Comparison of ENCODE assay signal across 14 cellular contexts in the genomic region with DNA sequence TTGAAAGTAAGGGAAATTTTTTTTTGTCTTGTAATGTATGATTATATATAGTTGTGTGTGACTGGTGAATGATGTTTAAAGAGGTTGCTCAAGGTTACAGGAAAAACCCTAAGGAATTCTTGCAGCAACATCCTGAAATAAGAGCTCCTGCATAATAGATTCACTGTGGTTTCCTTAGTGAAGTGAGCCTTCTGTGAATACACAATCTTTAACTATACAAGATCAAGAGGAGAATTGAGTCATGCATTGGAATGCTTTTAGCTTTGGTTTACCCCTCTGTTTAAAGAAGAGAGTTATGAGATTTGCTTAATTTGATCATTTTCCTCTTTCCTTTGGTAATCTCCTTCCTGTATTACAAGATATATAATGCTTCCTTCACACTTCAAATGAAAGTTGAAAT.
A peak's percentile ranks its signal among the peaks of the same experiment; 100 is the strongest.
DNase-seq lines count a peak whose midpoint lies in the region; ATAC-seq, FAIRE-seq and TF ChIP-seq lines count a peak whose summit lies in the region.
"Had no signal": no experiment of that assay in that cellular context is flagged by ENCODE, and none has a peak within 500 bp of the region (broad histone marks: within the 10 kb centered on the region; RNA-seq: fewer than 3 reads in every experiment).

No MANE protein-coding gene starts in this region.

- no peak overlapping the region for H3K9ac ChIP-seq in keratinocyte (ENCODE audit: control insufficient read depth, extremely low read depth, insufficient read depth, low read length)

- no peak overlapping the region for H3K4me3 Mint-ChIP-seq in T-cell
- H3K4me3 Mint-ChIP-seq: stimulated activated naive CD8-positive, alpha-beta T cell treated with anti-CD3 and anti-CD28 coated beads, Interleukin-15, amount 100 ng/mL, for 72 hours had no signal

- H3K36me3 Mint-ChIP-seq in T-cell: no peaks in the 10 kb centered on the region

- H3K36me3 ChIP-seq in keratinocyte (ENCODE audit: control insufficient read depth in 2 of 2, extremely low read depth in 1 of 2, insufficient read depth in 2 of 2, low read length in 2 of 2): no peaks in the 10 kb centered on the region
- no peaks in the 10 kb centered on the region for H3K36me3 ChIP-seq in pancreas
- H3K36me3 ChIP-seq: gastroesophageal sphincter had no signal

- no peaks in the 10 kb centered on the region for H3K79me2 ChIP-seq in keratinocyte (ENCODE audit: control insufficient read depth, insufficient read depth, low read length)

- peak overlapping the region; percentile 36 for H3K4me2 ChIP-seq in keratinocyte (ENCODE audit: control insufficient read depth, extremely low read depth, insufficient read depth, low read depth, low read length)

- H2AFZ ChIP-seq in keratinocyte (ENCODE audit: control insufficient read depth, low read length): no peak overlapping the region

- no peaks in the 10 kb centered on the region for H3K27me3 Mint-ChIP-seq in T-cell
- H3K27me3 Mint-ChIP-seq: stimulated activated naive CD8-positive, alpha-beta T cell treated with anti-CD3 and anti-CD28 coated beads, Interleukin-15, amount 100 ng/mL, for 72 hours had no signal

- POLR2A ChIA-PET in T-cell (lab: Charles Lee): no interaction called here

- H3K9me3 Mint-ChIP-seq in T-cell: no peaks in the 10 kb centered on the region
- H3K9me3 Mint-ChIP-seq: stimulated activated naive CD8-positive, alpha-beta T cell treated with anti-CD3 and anti-CD28 coated beads, Interleukin-15, amount 100 ng/mL, for 72 hours had no signal

- no peaks in the 10 kb centered on the region for H3K9me3 ChIP-seq in keratinocyte (ENCODE audit: control insufficient read depth, low read depth, low read length)
- H3K9me3 ChIP-seq in pancreas: no peaks in the 10 kb centered on the region
- H3K9me3 ChIP-seq: body of pancreas, gastroesophageal sphincter had no signal

- H3K27ac ChIP-seq in keratinocyte (ENCODE audit: control insufficient read depth, insufficient read depth, low read length): peak overlapping the region; percentile 46
- H3K27ac ChIP-seq in pancreas: no peak overlapping the region
- H3K27ac ChIP-seq: body of pancreas, gastroesophageal sphincter had no signal

- H3K27ac Mint-ChIP-seq in T-cell: no peak overlapping the region
- H3K27ac Mint-ChIP-seq: stimulated activated naive CD8-positive, alpha-beta T cell treated with anti-CD3 and anti-CD28 coated beads, Interleukin-15, amount 100 ng/mL, for 72 hours had no signal

- CTCF ChIA-PET in T-cell (lab: Charles Lee): no interaction called here

- H3K4me1 Mint-ChIP-seq in T-cell: no peaks in the 10 kb centered on the region
- H3K4me1 Mint-ChIP-seq: stimulated activated naive CD8-positive, alpha-beta T cell treated with anti-CD3 and anti-CD28 coated beads, Interleukin-15, amount 100 ng/mL, for 72 hours had no signal

- ATAC-seq in pancreas: no peak
- no peak for ATAC-seq in HG02840 (IDR thresholded peaks at IDR 0.05; ENCODE audit: low FRiP score, unreplicated experiment)
- ATAC-seq in T-cell (replicated peaks in 1 of 4): no peak
- ATAC-seq: body of pancreas; gastroesophageal sphincter; stimulated activated naive CD8-positive, alpha-beta T cell treated with anti-CD3 and anti-CD28 coated beads, Interleukin-15, amount 100 ng/mL, for 72 hours had no signal

- in situ Hi-C loops in astrocyte of the spinal cord (cut with HindIII; ENCODE audit: low sequenced_read_pairs): no loop called here

- H3K9me1 ChIP-seq in keratinocyte (ENCODE audit: control insufficient read depth, extremely low read depth, insufficient read depth, low read length): no peaks in the 10 kb centered on the region

- no peaks in the 10 kb centered on the region for H4K20me1 ChIP-seq in keratinocyte (ENCODE audit: control insufficient read depth, extremely low read depth, insufficient read depth, low read length)

- peak; percentile 2 for DNase-seq in AG08395 (ENCODE audit: low spot score)
- DNase-seq in HTR-8/SVneo (ENCODE audit: insufficient read length, low spot score): peak; percentile 10
- DNase-seq in astrocyte of the spinal cord (ENCODE audit: low read depth, low spot score): peak; percentile 93
- peak; percentile 19 for DNase-seq in keratinocyte (ENCODE audit: low read depth, low spot score)
- no peak for DNase-seq in pancreas
- DNase-seq in T-cell: no peak
- DNase-seq in DMS153 (lab: John Stamatoyannopoulos, UW): no peak
- DNase-seq: body of pancreas; MM.1S; NCI-H524 treated with DMSO at 0.1 percent for 48 hours; stimulated activated CD4-positive, alpha-beta T cell treated with anti-CD3 and anti-CD28 coated beads, Interleukin-1b, Interleukin-23, amount 100 ng/mL, for 48 hours; stimulated activated naive CD8-positive, alpha-beta T cell treated with anti-CD3 and anti-CD28 coated beads, Interleukin-15, amount 100 ng/mL, for 72 hours had no signal

- H3K4me1 ChIP-seq in keratinocyte (ENCODE audit: control insufficient read depth, extremely low read depth, insufficient read depth, low read length) (peaks cover 14% of the 10 kb centered on the region), pancreas (peaks cover 0 to under 1% (median 0%) of the 10 kb centered on the region in 3 donors)
- H3K4me1 ChIP-seq: gastroesophageal sphincter had no signal

- dilution Hi-C loops in keratinocyte (cut with MboI; ENCODE audit: extremely low pct_ligation_motif_present, low sequenced_read_pairs): no loop called here

- no peak for TF ChIP-seq CTCF in astrocyte of the spinal cord (IDR thresholded peaks at IDR 0.05; ENCODE audit: low read depth, low read length)
- no peak for TF ChIP-seq CTCF in keratinocyte (optimal IDR thresholded peaks at IDR 0.05 in 1 of 3, IDR thresholded peaks at IDR 0.05 in 1 of 3, conservative IDR thresholded peaks at IDR 0.05 in 1 of 3; ENCODE audit: extremely low read depth in 1 of 3, insufficient read depth in 2 of 3, low read length in 3 of 3)
- TF ChIP-seq CTCF in pancreas (IDR thresholded peaks at IDR 0.05): no peak

- intact Hi-C loops in pancreas (cut with DNase I): no loop called here

- H3K27me3 ChIP-seq in keratinocyte (ENCODE audit: control insufficient read depth, extremely low read depth, insufficient read depth, low read length) (no peaks in the 10 kb centered on the region), pancreas (no peaks in the 10 kb centered on the region)
- H3K27me3 ChIP-seq: body of pancreas, gastroesophageal sphincter had no signal

- no peak for FAIRE-seq in HTR-8/SVneo (lab: Jason Lieb, UNC)
- peak; percentile 84 for FAIRE-seq in keratinocyte (lab: Jason Lieb, UNC)
- FAIRE-seq in pancreas (lab: Jason Lieb, UNC): no peak

- H3K4me3 ChIP-seq in astrocyte of the spinal cord (ENCODE audit: low read depth, low read length) (no peak overlapping the region), keratinocyte (ENCODE audit: control insufficient read depth in 2 of 3, extremely low read depth in 1 of 3, insufficient read depth in 2 of 3, low read depth in 1 of 3, low read length in 3 of 3) (no peak overlapping the region), pancreas (no peak overlapping the region)
- H3K4me3 ChIP-seq: body of pancreas, gastroesophageal sphincter had no signal

Comparison
In these comparisons a context has a peak if more than half of its experiments do, and no peak if none do; other contexts are left out.
1. DNase-seq: peak in AG08395 (single experiment), HTR-8/SVneo (single experiment), astrocyte of the spinal cord (single experiment) and keratinocyte (single experiment); none in pancreas (0 of 6), T-cell (0 of 34) and DMS153 (single experiment).